Comparison of ENCODE assay signal across 22 cellular contexts in genomic region chr20:52814371-52814770, GRCh38.
DNase-seq lines count a peak whose midpoint lies in the region; FAIRE-seq and TF ChIP-seq lines count a peak whose summit lies in the region.
"Had no signal": no experiment of that assay in that cellular context is flagged by ENCODE, and none has a peak within 500 bp of the region (broad histone marks: within the 10 kb centered on the region; RNA-seq: fewer than 3 reads in every experiment).

No MANE protein-coding gene starts in this region.

- H4K20me1 ChIP-seq in MM.1S (ENCODE audit: insufficient read depth, low read length): no peaks in the 10 kb centered on the region

- H2AFZ ChIP-seq in MM.1S (ENCODE audit: low read length): peak overlapping the region; percentile 38
- H2AFZ ChIP-seq: GM23338 had no signal

- DNase-seq in NOMO-1 treated with DMSO at 0.1 percent for 48 hours (lab: John Stamatoyannopoulos, UW; ENCODE audit: unreplicated experiment): peak; percentile 8
- DNase-seq in NOMO-1 (lab: John Stamatoyannopoulos, UW; ENCODE audit: unreplicated experiment in 2 of 2): no peak
- DNase-seq in MM.1S: peak; percentile 59
- DNase-seq in urothelium cell line (ENCODE audit: low spot score): no peak
- no peak for DNase-seq in amygdala (lab: John Stamatoyannopoulos, UW)
- no peak for DNase-seq in stimulated activated CD4-positive, alpha-beta T cell treated with anti-CD3 and anti-CD28 coated beads, Interleukin-4, amount 100 ng/mL, for 1 hour
- DNase-seq: 8988T; ACHN; AML-193; BE2C; Caco-2; CD4-positive, CD25-positive, alpha-beta regulatory T cell; CD8-positive, alpha-beta T cell; DMS153; DND-41; H9 had no signal

- TF ChIP-seq CTCF in MM.1S (IDR thresholded peaks at IDR 0.05; ENCODE audit: low read length): no peak

- H3K36me3 ChIP-seq in MM.1S (replicated peaks; ENCODE audit: insufficient read depth, low read length): no peaks in the 10 kb centered on the region
- H3K36me3 ChIP-seq: BE2C had no signal

- no peaks in the 10 kb centered on the region for H3K27me3 ChIP-seq in MM.1S (replicated peaks; ENCODE audit: insufficient read depth, low read length)
- H3K27me3 ChIP-seq: BE2C had no signal

- peaks cover 23% of the 10 kb centered on the region for H3K4me1 ChIP-seq in MM.1S (ENCODE audit: low read length)
- H3K4me1 ChIP-seq: A549, BE2C, Caco-2 had no signal

- H3K27ac ChIP-seq in MM.1S (ENCODE audit: low read length): peak overlapping the region; percentile 37; the same call in 1 of the 2 replicates
- H3K27ac ChIP-seq: A549, C4-2B had no signal

- no peak overlapping the region for H3K4me3 ChIP-seq in MM.1S (ENCODE audit: low read length)
- H3K4me3 ChIP-seq: A549, GM23338 had no signal

- no peaks in the 10 kb centered on the region for H3F3A ChIP-seq in MM.1S (ENCODE audit: insufficient read depth, low read length)

- H3K9me3 ChIP-seq in MM.1S (replicated peaks; ENCODE audit: insufficient read depth, low read length): no peaks in the 10 kb centered on the region
- H3K9me3 ChIP-seq: A549, BE2C, Caco-2 had no signal

- H3K9me2 ChIP-seq in MM.1S (replicated peaks; ENCODE audit: insufficient read depth, low read length): no peaks in the 10 kb centered on the region

- no peak overlapping the region for H3K9ac ChIP-seq in MM.1S (ENCODE audit: low read length)

- H3K79me2 ChIP-seq in MM.1S (ENCODE audit: low read length): no peaks in the 10 kb centered on the region

- H3K4me2 ChIP-seq in MM.1S (ENCODE audit: low read depth, low read length): peak overlapping the region; percentile 47
- H3K4me2 ChIP-seq: A549, GM23338 had no signal

- peak; percentile 27 for FAIRE-seq in urothelium cell line (lab: Jason Lieb, UNC)
- FAIRE-seq: A549, G401.6, GM12892, GM19239 had no signal

Comparison
In these comparisons a context has a peak if more than half of its experiments do, and no peak if none do; other contexts are left out.
1. DNase-seq: peak in NOMO-1 treated with DMSO at 0.1 percent for 48 hours (single experiment) and MM.1S (single experiment); none in NOMO-1 (0 of 2), urothelium cell line (single experiment), amygdala (0 of 56) and stimulated activated CD4-positive, alpha-beta T cell treated with anti-CD3 and anti-CD28 coated beads, Interleukin-4, amount 100 ng/mL, for 1 hour (single experiment).